Comparison of ENCODE assay signal across 8 cellular contexts in genomic region chr13:98466634-98467236, GRCh38.
DNase-seq lines count a peak whose midpoint lies in the region; ATAC-seq, FAIRE-seq and TF ChIP-seq lines count a peak whose summit lies in the region.

No MANE protein-coding gene starts in this region.

- H3K9me3 ChIP-seq in Caco-2 = no peaks in the 10 kb centered on the region
- H3K9me3 ChIP-seq in endothelial cell of umbilical vein (replicated peaks; ENCODE audit: control insufficient read depth, insufficient read depth, low read length) = no peaks in the 10 kb centered on the region
- H3K9me3 ChIP-seq in prostate gland = no peaks in the 10 kb centered on the region

- H3K36me3 ChIP-seq in Caco-2 (ENCODE audit: control insufficient read depth, insufficient read depth, low read length) (peaks cover 5% of the 10 kb centered on the region; the same call in 1 of the 2 replicates), endothelial cell of umbilical vein (ENCODE audit: control insufficient read depth in 2 of 2, extremely low read depth in 1 of 2, insufficient read depth in 2 of 2, low read length in 2 of 2) (peaks cover 15 to 34% of the 10 kb centered on the region in 2 experiments), prostate gland (peaks cover 0 to 7% of the 10 kb centered on the region in 2 donors)

- WGBS in prostate gland = 52% methylated on average over 11 of the region's 11 CpGs

- dilution Hi-C loops in endothelial cell of umbilical vein (cut with MboI; ENCODE audit: extremely low pct_ligation_motif_present, low sequenced_read_pairs) = no loop called here

- H3K36me3 Mint-ChIP-seq in Caco-2 (ENCODE audit: insufficient read depth, unreplicated experiment) = peaks cover 84% of the 10 kb centered on the region
- peaks cover 35% of the 10 kb centered on the region for H3K36me3 Mint-ChIP-seq in WTC11

- no peak overlapping the region for H3K4me3 ChIP-seq in Caco-2 (ENCODE audit: low read depth, low read length)
- no peak overlapping the region for H3K4me3 ChIP-seq in endothelial cell of umbilical vein (replicated peaks in 1 of 3; ENCODE audit: insufficient read depth in 1 of 3, low read depth in 1 of 3, low read length in 3 of 3)
- no peak overlapping the region for H3K4me3 ChIP-seq in prostate gland

- CTCF ChIA-PET in Caco-2 (lab: Charles Lee) = interaction anchor here (0.7 to 1.4 kb wide), 2 partner anchors 207 to 220 kb away, joined by 3 to 5 read pairs; no protein-coding TSS in a partner anchor
- CTCF ChIA-PET in WTC11 (lab: Charles Lee) = interaction anchor here (0.6 to 4.6 kb wide), 22 partner anchors 9 to 733 kb away, joined by 3 to 30 read pairs (median 5); no protein-coding TSS in a partner anchor
- CTCF ChIA-PET in endothelial cell of umbilical vein (lab: Charles Lee) = interaction anchor here (0.5 to 2.2 kb wide), 33 partner anchors 9 to 612 kb away, joined by 3 to 30 read pairs (median 5); partner anchors contain the start of gene STK24

- FAIRE-seq in endothelial cell of umbilical vein (lab: Jason Lieb, UNC) = peak; percentile 81

- H3K27me3 Mint-ChIP-seq in Caco-2 (ENCODE audit: insufficient read depth, unreplicated experiment) (no peaks in the 10 kb centered on the region), WTC11 (ENCODE audit: low read depth) (no peaks in the 10 kb centered on the region)

- H3K4me1 Mint-ChIP-seq in Caco-2 (ENCODE audit: low read depth, unreplicated experiment) = peaks cover 19% of the 10 kb centered on the region
- peaks cover 18% of the 10 kb centered on the region for H3K4me1 Mint-ChIP-seq in WTC11

- no peaks in the 10 kb centered on the region for H3K9me3 Mint-ChIP-seq in Caco-2 (ENCODE audit: unreplicated experiment)
- no peaks in the 10 kb centered on the region for H3K9me3 Mint-ChIP-seq in WTC11

- no peak overlapping the region for H3K4me3 Mint-ChIP-seq in Caco-2 (ENCODE audit: unreplicated experiment)
- H3K4me3 Mint-ChIP-seq in WTC11 = no peak overlapping the region

- H3K4me1 ChIP-seq in Caco-2 = no peaks in the 10 kb centered on the region
- H3K4me1 ChIP-seq in endothelial cell of umbilical vein (ENCODE audit: control insufficient read depth, extremely low read depth, insufficient read depth, low read length) = no peaks in the 10 kb centered on the region
- peaks cover 3% of the 10 kb centered on the region for H3K4me1 ChIP-seq in prostate gland (replicated peaks)

- ATAC-seq in HG02885 (IDR thresholded peaks at IDR 0.05; ENCODE audit: poor library complexity, unreplicated experiment) (peak; percentile 47), WTC11 (peak; percentile 90), HG03439 (IDR thresholded peaks at IDR 0.05; ENCODE audit: unreplicated experiment) (no peak)

- TF ChIP-seq POLR2A in endothelial cell of umbilical vein (IDR thresholded peaks at IDR 0.05; ENCODE audit: low read depth, low read length) (no peak), prostate gland (IDR thresholded peaks at IDR 0.05) (no peak)

- no peaks in the 10 kb centered on the region for H3K9me1 ChIP-seq in endothelial cell of umbilical vein (replicated peaks; ENCODE audit: control insufficient read depth, extremely low read depth, insufficient read depth, low read length)

- H3K79me2 ChIP-seq in endothelial cell of umbilical vein (ENCODE audit: control insufficient read depth, insufficient read depth, low read length) = peaks cover 47% of the 10 kb centered on the region

- H3K27ac Mint-ChIP-seq in Caco-2 (ENCODE audit: unreplicated experiment) = no peak overlapping the region
- H3K27ac Mint-ChIP-seq in WTC11 = no peak overlapping the region

- no peaks in the 10 kb centered on the region for H3K27me3 ChIP-seq in Caco-2 (replicated peaks; ENCODE audit: control insufficient read depth, insufficient read depth, low read length)
- H3K27me3 ChIP-seq in endothelial cell of umbilical vein (ENCODE audit: control insufficient read depth in 2 of 2, insufficient read depth in 2 of 2, low read length in 2 of 2) = no peaks in the 10 kb centered on the region
- no peaks in the 10 kb centered on the region for H3K27me3 ChIP-seq in prostate gland (replicated peaks; ENCODE audit: insufficient read depth)

- H4K20me1 ChIP-seq in endothelial cell of umbilical vein (replicated peaks; ENCODE audit: control insufficient read depth, extremely low read depth, insufficient read depth, low read length) = no peaks in the 10 kb centered on the region

- H3K4me2 ChIP-seq in endothelial cell of umbilical vein (ENCODE audit: insufficient read depth, low read length) = no peak overlapping the region

- DNase-seq in Caco-2 = peak in 1 of 2 experiments; percentile 69
- peak; percentile 87 for DNase-seq in WTC11 (ENCODE audit: low spot score)
- DNase-seq in endothelial cell of umbilical vein (ENCODE audit: low read depth, low spot score) = peak; percentile 67
- DNase-seq in prostate gland (ENCODE audit: low spot score) = no peak
- no peak for DNase-seq in amniotic stem cell (lab: John Stamatoyannopoulos, UW)
- DNase-seq in NCI-H2107 (lab: John Stamatoyannopoulos, UW) = no peak

- no peak overlapping the region for H3K27ac ChIP-seq in endothelial cell of umbilical vein (ENCODE audit: insufficient read depth, low read depth, low read length)
- H3K27ac ChIP-seq in prostate gland = no peak overlapping the region

- BruUV-seq in Caco-2 (replicated peaks; lab: Mats Ljungman, UMichigan) (no TSS peak), endothelial cell of umbilical vein (replicated peaks; lab: Mats Ljungman, UMichigan) (no TSS peak)

- no peak overlapping the region for H3K9ac ChIP-seq in endothelial cell of umbilical vein (replicated peaks; ENCODE audit: extremely low read depth, insufficient read depth, low read length)

- POLR2A ChIA-PET in Caco-2 (lab: Charles Lee) = no interaction called here
- POLR2A ChIA-PET in WTC11 (lab: Charles Lee) = no interaction called here
- POLR2A ChIA-PET in endothelial cell of umbilical vein (lab: Charles Lee) = no interaction called here

- no peak overlapping the region for H2AFZ ChIP-seq in endothelial cell of umbilical vein (ENCODE audit: low read depth, low read length)

- TF ChIP-seq CTCF in Caco-2 (IDR thresholded peaks at IDR 0.05; ENCODE audit: insufficient read depth in 1 of 2, low read depth in 1 of 2, low read length in 1 of 2, severe bottlenecking in 1 of 2, unreplicated experiment in 1 of 2) (peak; percentile 58 to 67), WTC11 (IDR thresholded peaks at IDR 0.05) (peak; percentile 74), endothelial cell of umbilical vein (IDR thresholded peaks at IDR 0.05; ENCODE audit: extremely low read depth in 1 of 2, insufficient read depth in 1 of 2, low read depth in 1 of 2, low read length in 2 of 2) (peak; percentile 75 to 77), prostate gland (IDR thresholded peaks at IDR 0.05) (peak; percentile 10 to 44 (median 41))

- intact Hi-C loops in Caco-2 (cut with micrococcal nuclease; ENCODE audit: unreplicated experiment) (loop anchor here (5.0 kb wide), 1 partner anchor 376 kb away; no protein-coding TSS in a partner anchor), endothelial cell of umbilical vein (cut with micrococcal nuclease) (loop anchor here (1.0 to 5.0 kb wide), 3 partner anchors 21 to 187 kb away; no protein-coding TSS in a partner anchor), prostate gland (cut with DNase I) (no loop called here)

TF ChIP-seq in WTC11, 78 proteins besides CTCF, POLR2A, EP300 and RAD21 (continues in another document):
- no peak for TF ChIP-seq ZNF396 (CRISPR knock-in tag; IDR thresholded peaks at IDR 0.05; ENCODE audit: borderline replicate concordance)
- no peak for TF ChIP-seq ATF6 (CRISPR knock-in tag; IDR thresholded peaks at IDR 0.05)
- TF ChIP-seq ZNF219 (CRISPR knock-in tag; IDR thresholded peaks at IDR 0.05; ENCODE audit: borderline replicate concordance) = no peak
- no peak for TF ChIP-seq ESRRA (CRISPR knock-in tag; IDR thresholded peaks at IDR 0.05; ENCODE audit: borderline replicate concordance)

TF ChIP-seq in endothelial cell of umbilical vein, 7 proteins besides CTCF, POLR2A, EP300 and RAD21:
- TF ChIP-seq MYC (IDR thresholded peaks at IDR 0.05; ENCODE audit: low read depth, low read length) (no peak), MAX (IDR thresholded peaks at IDR 0.05; ENCODE audit: insufficient read depth, insufficient read length) (no peak), FOS (IDR thresholded peaks at IDR 0.05; ENCODE audit: borderline replicate concordance, insufficient read depth, low read length) (no peak), JUN (IDR thresholded peaks at IDR 0.05; ENCODE audit: borderline replicate concordance, insufficient read depth, insufficient read length, low read depth) (no peak), EZH2 (IDR thresholded peaks at IDR 0.05; ENCODE audit: borderline replicate concordance, low read depth, low read length, severe bottlenecking) (no peak), GATA2 (IDR thresholded peaks at IDR 0.05; ENCODE audit: insufficient read depth, insufficient read length, low read depth, low read length) (no peak), POLR2AphosphoS5 (IDR thresholded peaks at IDR 0.05; ENCODE audit: insufficient read depth, low read depth, low read length) (no peak)
TF ChIP-seq in endothelial cell of umbilical vein: peak in this region for 0.

Comparison
In these comparisons a context has a peak if more than half of its experiments do, and no peak if none do; other contexts are left out.
1. DNase-seq: peak in WTC11 (single experiment) and endothelial cell of umbilical vein (single experiment); none in prostate gland (single experiment), amniotic stem cell (single experiment) and NCI-H2107 (single experiment).
2. Peak in every context shown above with its lines, with median percentiles within 50 percentile points of each other: CTCF ChIP-seq.